In genomic region chr12:32134144-32134888, GRCh38 we compare ENCODE assay signal across 8 cellular contexts.
DNase-seq lines count a peak whose midpoint lies in the region; ATAC-seq and TF ChIP-seq lines count a peak whose summit lies in the region.

No MANE protein-coding gene starts in this region.

- DNase-seq in central memory CD4-positive, alpha-beta T cell, result peak; percentile 10
- DNase-seq in stimulated activated CD4-positive, alpha-beta T cell treated with anti-CD3 and anti-CD28 coated beads, Interleukin-4, amount 100 ng/mL, for 48 hours (ENCODE audit: low read depth in 2 of 2), result peak; percentile 51 to 63
- DNase-seq in NCI-H187 (lab: John Stamatoyannopoulos, UW), result no peak
- no peak for DNase-seq in foreskin melanocyte
- DNase-seq in NCI-H510A treated with DMSO at 0.1 percent for 48 hours (lab: John Stamatoyannopoulos, UW), result no peak

- ATAC-seq in GM18868 (IDR thresholded peaks at IDR 0.05; ENCODE audit: unreplicated experiment), result peak; percentile 69
- ATAC-seq in HG02938 (IDR thresholded peaks at IDR 0.05; ENCODE audit: unreplicated experiment), result peak; percentile 68
- ATAC-seq in SK-N-SH treated with all-trans-retinoic acid at 6 μM for 48 hours, result peak; percentile 82

TF ChIP-seq in SK-N-SH treated with all-trans-retinoic acid at 6 μM for 48 hours, 23 proteins besides CTCF, POLR2A, EP300 and RAD21:
- no peak for TF ChIP-seq SNAI2 (CRISPR knock-in tag; IDR thresholded peaks at IDR 0.05)
- TF ChIP-seq PPARA (CRISPR knock-in tag; IDR thresholded peaks at IDR 0.05; ENCODE audit: borderline replicate concordance), result no peak
- no peak for TF ChIP-seq CSRNP3 (CRISPR knock-in tag; IDR thresholded peaks at IDR 0.05)
- no peak for TF ChIP-seq TOX (CRISPR knock-in tag; IDR thresholded peaks at IDR 0.05; ENCODE audit: borderline replicate concordance)
- no peak for TF ChIP-seq ZFP3 (CRISPR knock-in tag; IDR thresholded peaks at IDR 0.05)
- TF ChIP-seq RARB (CRISPR knock-in tag; IDR thresholded peaks at IDR 0.05), result no peak
- no peak for TF ChIP-seq GLIS3 (CRISPR knock-in tag; IDR thresholded peaks at IDR 0.05)
- TF ChIP-seq ZNF8 (CRISPR knock-in tag; IDR thresholded peaks at IDR 0.05), result no peak
- TF ChIP-seq ISL1 (CRISPR knock-in tag; IDR thresholded peaks at IDR 0.05), result no peak
- no peak for TF ChIP-seq CSDC2 (CRISPR knock-in tag; IDR thresholded peaks at IDR 0.05)
- no peak for TF ChIP-seq ZNF70 (CRISPR knock-in tag; IDR thresholded peaks at IDR 0.05)
- no peak for TF ChIP-seq ZFP30 (CRISPR knock-in tag; IDR thresholded peaks at IDR 0.05)
- no peak for TF ChIP-seq ZC3H10 (CRISPR knock-in tag; IDR thresholded peaks at IDR 0.05)
- no peak for TF ChIP-seq BACH2 (CRISPR knock-in tag; IDR thresholded peaks at IDR 0.05; ENCODE audit: borderline replicate concordance)
TF ChIP-seq in SK-N-SH treated with all-trans-retinoic acid at 6 μM for 48 hours: peak in this region for 0.

Comparison
In these comparisons a context has a peak if more than half of its experiments do, and no peak if none do; other contexts are left out.
1. DNase-seq: peak in central memory CD4-positive, alpha-beta T cell (single experiment) and stimulated activated CD4-positive, alpha-beta T cell treated with anti-CD3 and anti-CD28 coated beads, Interleukin-4, amount 100 ng/mL, for 48 hours (2 of 2); none in NCI-H187 (0 of 2), foreskin melanocyte (single experiment) and NCI-H510A treated with DMSO at 0.1 percent for 48 hours (single experiment).
2. Peak in every context shown above with its lines, with median percentiles within 50 percentile points of each other: ATAC-seq.